ENCODE assay signal across 8 cellular contexts in genomic region chr13:78657699-78658629, GRCh38. TPM values are rescaled to one million over a fixed set of nuclear protein-coding genes. Genes with fewer than 3 reads are reported as not detected.
DNase-seq lines count a peak whose midpoint lies in the region; ATAC-seq and TF ChIP-seq lines count a peak whose summit lies in the region.

No MANE protein-coding gene starts in this region.

- H4K20me1 ChIP-seq in neural progenitor cell (ENCODE audit: low read depth) = peaks cover 32% of the 10 kb centered on the region

- peaks cover 3% of the 10 kb centered on the region for H3K27me3 Mint-ChIP-seq in neural progenitor cell (ENCODE audit: insufficient read depth, low read depth)

- peak overlapping the region; percentile 99 for H3K4me3 Mint-ChIP-seq in neural progenitor cell

- H3K27ac ChIP-seq in A673 (ENCODE audit: low read depth, low read length, poor library complexity, severe bottlenecking) = peak overlapping the region; percentile 84
- no peak overlapping the region for H3K27ac ChIP-seq in neural progenitor cell

- peak overlapping the region; percentile 90 for H3K4me2 ChIP-seq in neural progenitor cell

- BruUV-seq in A673 (replicated peaks; lab: Mats Ljungman, UMichigan) = TSS peak; percentile 61

- H3K4me1 ChIP-seq in A673 (ENCODE audit: insufficient read depth, low read length, poor library complexity, severe bottlenecking) (peaks cover 5% of the 10 kb centered on the region), neural progenitor cell (peaks cover 9% of the 10 kb centered on the region)

- ATAC-seq in GM18505 (IDR thresholded peaks at IDR 0.05; ENCODE audit: unreplicated experiment) (peak; percentile 18), HG03135 (IDR thresholded peaks at IDR 0.05; ENCODE audit: unreplicated experiment) (peak; percentile 20)

- TF ChIP-seq POLR2A in GM18505 (IDR thresholded peaks at IDR 0.05; ENCODE audit: borderline replicate concordance, extremely low read depth, insufficient read depth, insufficient read length) (no peak), erythroblast (IDR thresholded peaks at IDR 0.05; ENCODE audit: low read length) (no peak)

- H3K9me3 Mint-ChIP-seq in neural progenitor cell = no peaks in the 10 kb centered on the region

- DNase-seq in A673 (ENCODE audit: low spot score) (peak; percentile 18), SK-MEL-5 (ENCODE audit: low read depth, low spot score) (peak; percentile 17), erythroblast (lab: John Stamatoyannopoulos, UW) (peak; percentile 21 to 35), neural progenitor cell (ENCODE audit: low spot score) (no peak), cerebellum (ENCODE audit: low spot score) (no peak), posterior vena cava (ENCODE audit: low spot score) (no peak)

- intact Hi-C loops in A673 (cut with micrococcal nuclease; ENCODE audit: unreplicated experiment) (loop anchor here (2.0 kb wide), 1 partner anchor 55 kb away; the partner anchor contains the start of gene POU4F1), posterior vena cava (cut with DNase I) (no loop called here)

- CTCF ChIA-PET in A673 (lab: Charles Lee) = no interaction called here

- POLR2A ChIA-PET in A673 (lab: Charles Lee; ENCODE audit: low non-redundant PET) = no interaction called here

- H3F3A ChIP-seq in neural progenitor cell (ENCODE audit: low read depth) = peaks cover 14% of the 10 kb centered on the region

- H3K36me3 Mint-ChIP-seq in neural progenitor cell = peaks cover 15% of the 10 kb centered on the region

- in situ Hi-C loops in SK-MEL-5 (cut with HindIII; ENCODE audit: low pct_unique_long_range_greater_than_20kb, low sequenced_read_pairs) = no loop called here

- H3K36me3 ChIP-seq in A673 (ENCODE audit: insufficient read depth, low read length, poor library complexity, severe bottlenecking) = no peaks in the 10 kb centered on the region
- H3K36me3 ChIP-seq in neural progenitor cell = no peaks in the 10 kb centered on the region

- TF ChIP-seq CTCF in A673 (conservative IDR thresholded peaks at IDR 0.05; ENCODE audit: low read depth, low read length) (no peak), neural progenitor cell (IDR thresholded peaks at IDR 0.05) (no peak)

- H3K27ac Mint-ChIP-seq in neural progenitor cell = peak overlapping the region; percentile 51

- peak overlapping the region; percentile 88 for H2AFZ ChIP-seq in neural progenitor cell (replicated peaks)

- H3K9ac ChIP-seq in neural progenitor cell = peak overlapping the region; percentile 40

- H3K9me3 ChIP-seq in A673 (ENCODE audit: low read depth, low read length, poor library complexity, severe bottlenecking) (no peaks in the 10 kb centered on the region), neural progenitor cell (ENCODE audit: low read depth) (no peaks in the 10 kb centered on the region)

- H3K4me1 Mint-ChIP-seq in neural progenitor cell = peaks cover 12% of the 10 kb centered on the region

- H3K4me3 ChIP-seq in A673 (ENCODE audit: low read depth, low read length, poor library complexity, severe bottlenecking) = peak overlapping the region; percentile 92
- H3K4me3 ChIP-seq in neural progenitor cell = peak overlapping the region; percentile 66

- H3K79me2 ChIP-seq in neural progenitor cell (ENCODE audit: low read depth) = peaks cover 53% of the 10 kb centered on the region

- H3K27me3 ChIP-seq in A673 (replicated peaks; ENCODE audit: insufficient read depth, low read depth, low read length, poor library complexity) (no peaks in the 10 kb centered on the region), neural progenitor cell (peaks cover 14% of the 10 kb centered on the region)

RNA-seq across cellular contexts. Expression of gene OBI1, which starts 1.0 kb away (rescaled TPM):
- total RNA-seq in A673 (2021) (24.2 and 24.3 TPM in 2 replicates), neural progenitor cell (ENCODE audit: low replicate concordance) (22.2 and 36.9 TPM in 2 replicates), cerebellum (31.5 TPM), posterior vena cava (1 to 10 TPM; 8.9 to 9.1 TPM)
- 21.8 and 24.2 TPM in 2 replicates for total RNA-seq in SK-MEL-5 (2014; rRNA removed; shearing (Covaris generic))
- 9.6 and 13.9 TPM in 2 replicates for polyA plus RNA-seq in SK-MEL-5 (2015; cell fraction: cytosol; rRNA removed)
- polyA plus RNA-seq in SK-MEL-5 (2015; cell fraction: nucleus; rRNA removed) = 16.2 TPM in 2 replicates

RNA-seq across cellular contexts. Expression of gene POU4F1, which starts 54.6 kb away (rescaled TPM):
- 12.6 and 16.8 TPM in 2 replicates for total RNA-seq in A673 (2021)
- 0.85 and 1.0 TPM in 2 replicates for total RNA-seq in SK-MEL-5 (2014; rRNA removed; shearing (Covaris generic))
- 1.3 and 1.8 TPM in 2 replicates for polyA plus RNA-seq in SK-MEL-5 (2015; cell fraction: cytosol; rRNA removed)
- polyA plus RNA-seq in SK-MEL-5 (2015; cell fraction: nucleus; rRNA removed) = 12.1 and 14.4 TPM in 2 replicates
- 1.6 and 2.0 TPM in 2 replicates for total RNA-seq in neural progenitor cell (ENCODE audit: low replicate concordance)
- 0.18 TPM for total RNA-seq in cerebellum
- not detected for total RNA-seq in posterior vena cava

Comparison
In these comparisons a context has a peak if more than half of its experiments do, and no peak if none do; other contexts are left out.
1. DNase-seq: peak in A673 (single experiment), SK-MEL-5 (single experiment) and erythroblast (2 of 2); none in neural progenitor cell (single experiment), cerebellum (single experiment) and posterior vena cava (single experiment).